Comparison of ENCODE assay signal across 26 cellular contexts in the genomic region with DNA sequence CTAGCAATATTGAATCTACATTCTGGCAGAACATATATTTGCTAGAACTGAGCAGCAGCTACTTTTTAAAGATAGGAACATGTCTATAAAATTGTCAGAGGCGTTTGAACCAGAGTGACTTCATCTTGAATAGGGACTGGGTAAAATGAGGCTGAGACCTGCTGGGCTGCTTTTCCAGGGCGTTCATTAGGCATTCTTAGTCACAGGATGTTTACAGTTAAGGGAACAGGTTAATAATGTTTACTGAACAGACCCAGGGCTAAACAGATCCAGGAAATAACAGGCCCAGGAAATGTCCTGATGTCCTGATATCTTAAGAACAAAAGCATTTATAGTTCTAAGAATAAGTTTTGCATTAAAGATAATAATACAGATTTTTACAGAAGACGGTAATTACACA.
"Had no signal": no experiment of that assay in that cellular context is flagged by ENCODE, and none has a peak within 500 bp of the region (broad histone marks: within the 10 kb centered on the region; RNA-seq: fewer than 3 reads in every experiment).

No MANE protein-coding gene starts in this region.

- H3K4me1 ChIP-seq: esophagus squamous epithelium, psoas muscle, sigmoid colon, testis had no signal

- H3K27ac ChIP-seq: dorsolateral prefrontal cortex, esophagus squamous epithelium, left ventricle myocardium inferior, ovary, psoas muscle, sigmoid colon, testis, tibial artery had no signal

- H3K9me3 ChIP-seq: esophagus squamous epithelium, ovary, psoas muscle, sigmoid colon, testis, tibial artery had no signal

- H3K27me3 ChIP-seq: dorsolateral prefrontal cortex, esophagus squamous epithelium, ovary, sigmoid colon, testis, tibial artery had no signal

- ATAC-seq: left colon; natural killer cell; psoas muscle; right cardiac atrium; stimulated activated memory B cell treated with anti-CD40 and anti-IgM and Interleukin-4, amounts not matched to agents 10 μg/mL and 1 μg/mL and 100 μg/mL, for 72 hours; stimulated activated naive CD8-positive, alpha-beta T cell treated with anti-CD3 and anti-CD28 coated beads, Interleukin-15, Interleukin-2, amounts not matched to agents 100 U/mL and 50 U/mL, for 24 hours had no signal

- H3K4me3 ChIP-seq: dorsolateral prefrontal cortex, esophagus squamous epithelium, left ventricle myocardium inferior, lung, ovary, psoas muscle, sigmoid colon, testis, tibial artery had no signal

- H3K36me3 ChIP-seq: esophagus squamous epithelium, left ventricle myocardium inferior, ovary, sigmoid colon, tibial artery had no signal

- DNase-seq: cortex of kidney; dorsolateral prefrontal cortex; effector CD4-positive, alpha-beta T cell; erythroblast; esophagus squamous epithelium; hypothalamus; immature natural killer cell; islet precursor cell; kidney glomerular epithelial cell; left colon; left ventricle myocardium inferior; natural killer cell; occipital lobe; ovary; posterior cingulate gyrus; psoas muscle; right cardiac atrium; sigmoid colon; stimulated activated CD4-positive, alpha-beta T cell treated with anti-CD3 and anti-CD28 coated beads, Interleukin-2, amount 100 ng/mL, for 24 hours; stimulated activated CD4-positive, alpha-beta T cell treated with anti-CD3 and anti-CD28 coated beads, Interleukin-4, amount 100 ng/mL, for 4 hours; stimulated activated naive CD8-positive, alpha-beta T cell treated with anti-CD3 and anti-CD28 coated beads, Interleukin-15, Interleukin-2, amounts not matched to agents 100 U/mL and 50 U/mL, for 24 hours; substantia nigra; testis; tibial artery had no signal
